ENCODE assay signal across 21 cellular contexts in genomic region chr12:111761706-111762105, GRCh38.
DNase-seq lines count a peak whose midpoint lies in the region; ATAC-seq lines count a peak whose summit lies in the region.
"Had no signal": no experiment of that assay in that cellular context is flagged by ENCODE, and none has a peak within 500 bp of the region (broad histone marks: within the 10 kb centered on the region; RNA-seq: fewer than 3 reads in every experiment).

No MANE protein-coding gene starts in this region.

- H3K36me3 ChIP-seq in BLaER1 (peaks cover 3% of the 10 kb centered on the region; the same call in 1 of the 2 replicates), NT2/D1 (ENCODE audit: insufficient read depth, insufficient read length, low read length) (peaks cover 12% of the 10 kb centered on the region)
- H3K36me3 ChIP-seq: prostate gland had no signal

- H3K4me3 Mint-ChIP-seq in memory B cell = peak overlapping the region; percentile 77
- H3K4me3 Mint-ChIP-seq: activated naive CD4-positive, alpha-beta T cell treated with anti-CD3 and anti-CD28 coated beads for 36 hours had no signal

- peaks cover 86% of the 10 kb centered on the region for H3K4me1 ChIP-seq in BLaER1
- peaks cover 32% of the 10 kb centered on the region for H3K4me1 ChIP-seq in NT2/D1 (ENCODE audit: insufficient read depth, insufficient read length)

- H3K9ac ChIP-seq in BLaER1 (no peak overlapping the region), NT2/D1 (ENCODE audit: insufficient read length, low read depth) (no peak overlapping the region)

- H3K36me3 Mint-ChIP-seq in memory B cell = peaks cover 2% of the 10 kb centered on the region

- peaks cover 6% of the 10 kb centered on the region; the same call in 1 of the 2 replicates for H3K27me3 ChIP-seq in BLaER1
- H3K27me3 ChIP-seq in NT2/D1 (ENCODE audit: insufficient read depth, insufficient read length) = no peaks in the 10 kb centered on the region
- H3K27me3 ChIP-seq: hepatocyte, testis had no signal

- peak overlapping the region; percentile 88 for H3K27ac Mint-ChIP-seq in memory B cell
- H3K27ac Mint-ChIP-seq: activated naive CD4-positive, alpha-beta T cell treated with anti-CD3 and anti-CD28 coated beads for 36 hours had no signal

- H3K9me3 Mint-ChIP-seq in memory B cell = peaks cover 3% of the 10 kb centered on the region
- H3K9me3 Mint-ChIP-seq: activated naive CD4-positive, alpha-beta T cell treated with anti-CD3 and anti-CD28 coated beads for 36 hours had no signal

- H4K20me1 ChIP-seq in BLaER1 = peaks cover 19% of the 10 kb centered on the region

- no peaks in the 10 kb centered on the region for H3K9me3 ChIP-seq in BLaER1
- peaks cover 11% of the 10 kb centered on the region; the same call in 1 of the 2 replicates for H3K9me3 ChIP-seq in NT2/D1 (ENCODE audit: insufficient read depth, low read length)
- H3K9me3 ChIP-seq: prostate gland, testis had no signal

- H3K4me3 ChIP-seq in BLaER1 (no peak overlapping the region), NT2/D1 (ENCODE audit: insufficient read length, low read depth) (no peak overlapping the region)
- H3K4me3 ChIP-seq: hepatocyte, lung, prostate gland, testis had no signal

- H3K4me2 ChIP-seq in BLaER1 = peak overlapping the region; percentile 22; the same call in 1 of the 2 replicates
- H3K4me2 ChIP-seq: hepatocyte had no signal

- H3K27me3 Mint-ChIP-seq in memory B cell = peaks cover 2% of the 10 kb centered on the region

- H3K27ac ChIP-seq in BLaER1 = no peak overlapping the region
- H3K27ac ChIP-seq: hepatocyte, prostate gland, testis had no signal

- H3K4me1 Mint-ChIP-seq in memory B cell = peaks cover 60% of the 10 kb centered on the region

- DNase-seq in NT2/D1 (ENCODE audit: low read depth, low spot score) (peak; percentile 76), memory B cell (ENCODE audit: low spot score in 2 of 2) (no peak), LoVo (ENCODE audit: low spot score) (no peak), hypothalamus (lab: John Stamatoyannopoulos, UW) (no peak), Ammon's horn (ENCODE audit: low spot score) (no peak)
- DNase-seq: activated CD4-positive, alpha-beta T cell treated with anti-CD3 and anti-CD28 coated beads for 48 hours; activated CD8-positive, alpha-beta memory T cell treated with anti-CD3 and anti-CD28 coated beads, Interleukin-2, amount 50 U/mL, for 48 hours; activated naive CD4-positive, alpha-beta T cell treated with anti-CD3 and anti-CD28 coated beads for 36 hours; DMS79; islet precursor cell; MM.1S; NCI-H146; RPMI8226; testis had no signal

- peak; percentile 37 for ATAC-seq in GM18858 (IDR thresholded peaks at IDR 0.05; ENCODE audit: unreplicated experiment)
- peak; percentile 40 for ATAC-seq in memory B cell (ENCODE audit: low read depth)
- ATAC-seq in HG03045 (IDR thresholded peaks at IDR 0.05; ENCODE audit: unreplicated experiment) = no peak
- ATAC-seq: HepG2 had no signal
